26 cellular contexts compared by ENCODE assay signal in the genomic region with DNA sequence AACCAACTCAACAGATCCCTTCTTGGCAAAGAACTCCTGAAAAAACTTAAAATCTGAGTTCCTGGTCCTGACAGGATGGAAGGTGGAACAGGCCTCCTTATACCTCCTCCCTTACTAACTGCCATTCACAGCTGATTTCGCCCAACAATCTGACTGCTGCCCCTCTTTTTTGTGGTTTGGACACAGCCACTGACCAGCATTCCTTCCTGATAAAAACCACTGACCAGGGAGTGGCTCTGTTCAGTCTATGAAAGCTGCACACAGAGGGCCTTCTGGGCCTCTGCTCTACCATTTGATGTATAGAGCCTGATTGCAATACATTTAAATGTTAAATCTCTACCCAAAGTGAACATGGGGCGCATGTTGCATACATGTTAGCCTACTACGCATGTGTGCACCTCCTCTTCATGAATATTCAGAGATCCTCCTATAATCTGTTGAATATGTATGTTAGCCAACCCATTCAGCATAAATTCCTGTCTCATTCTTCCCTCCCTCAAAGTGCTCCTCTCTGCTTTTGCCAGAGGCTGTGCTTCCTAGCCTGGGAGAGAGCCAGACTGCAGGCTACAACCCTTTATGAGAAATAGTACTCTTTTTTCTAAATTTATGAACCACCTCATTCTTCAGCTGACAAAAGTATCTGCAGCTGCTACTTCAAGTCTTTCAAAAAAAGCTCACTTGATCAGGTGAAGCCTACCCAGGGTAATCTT.
"Had no signal": no experiment of that assay in that cellular context is flagged by ENCODE, and none has a peak within 500 bp of the region (broad histone marks: within the 10 kb centered on the region; RNA-seq: fewer than 3 reads in every experiment).

No MANE protein-coding gene starts in this region.

- H3K9me3 ChIP-seq: adrenal gland, ascending aorta, heart left ventricle, left ventricle myocardium inferior, spleen, testis, transverse colon had no signal

- H3K36me3 ChIP-seq: adrenal gland, ascending aorta, heart left ventricle, left ventricle myocardium inferior, spleen, transverse colon had no signal

- H3K27me3 Mint-ChIP-seq: activated naive CD8-positive, alpha-beta T cell treated with anti-CD3 and anti-CD28 coated beads for 36 hours had no signal

- H3K4me3 ChIP-seq: adrenal gland, ascending aorta, heart left ventricle, left ventricle myocardium inferior, spleen, testis, transverse colon had no signal

- H3K27ac ChIP-seq: adrenal gland, ascending aorta, foreskin keratinocyte, heart left ventricle, left ventricle myocardium inferior, spleen, testis, transverse colon had no signal

- H3K4me3 Mint-ChIP-seq: activated naive CD4-positive, alpha-beta T cell treated with anti-CD3 and anti-CD28 coated beads for 36 hours; activated naive CD8-positive, alpha-beta T cell treated with anti-CD3 and anti-CD28 coated beads for 36 hours; activated T-helper 1 cell treated with anti-CD3 and anti-CD28 coated beads, Interleukin-12 subunit alpha, Interleukin-12 subunit beta, Interleukin-2, Interleukin-4 antibody, amounts not matched to agents 30 ng/mL and 10 ng/mL and 1 ng/mL, durations not matched to agents 14 hours and 24 hours and 36 hours; endodermal cell; naive thymus-derived CD4-positive, alpha-beta T cell had no signal

- DNase-seq: activated CD4-positive, alpha-beta T cell treated with anti-CD3 and anti-CD28 coated beads for 48 hours; activated CD4-positive, alpha-beta T cell treated with anti-CD3 and anti-CD28 coated beads, Interleukin-2, amount 50 U/mL, for 48 hours; activated CD8-positive, alpha-beta memory T cell treated with anti-CD3 and anti-CD28 coated beads, Interleukin-2, amount 50 U/mL, for 4 hours; activated effector memory CD4-positive, alpha-beta T cell treated with anti-CD3 and anti-CD28 coated beads, Interleukin-2, amount 50 U/mL, for 16 hours; activated naive CD4-positive, alpha-beta T cell treated with anti-CD3 and anti-CD28 coated beads for 36 hours; activated naive CD8-positive, alpha-beta T cell treated with anti-CD3 and anti-CD28 coated beads for 36 hours; activated T-cell treated with anti-CD3 and anti-CD28 coated beads, Interleukin-2, amount 50 U/mL, for 1 hour; adrenal gland; caudate nucleus; cortex of kidney; endodermal cell; foreskin keratinocyte; heart left ventricle; hypothalamus; left ventricle myocardium inferior; naive thymus-derived CD4-positive, alpha-beta T cell; posterior cingulate gyrus; spleen; stimulated activated naive CD4-positive, alpha-beta T cell treated with Interleukin-2 at 50 U/mL for 16 hours; T-helper 1 cell; testis; transverse colon had no signal

- H3K4me1 ChIP-seq: adrenal gland, ascending aorta, foreskin keratinocyte, heart left ventricle, left ventricle myocardium inferior, spleen, testis, transverse colon had no signal

- H3K27ac Mint-ChIP-seq: activated naive CD4-positive, alpha-beta T cell treated with anti-CD3 and anti-CD28 coated beads for 36 hours; activated naive CD8-positive, alpha-beta T cell treated with anti-CD3 and anti-CD28 coated beads for 36 hours; activated T-helper 1 cell treated with anti-CD3 and anti-CD28 coated beads, Interleukin-12 subunit alpha, Interleukin-12 subunit beta, Interleukin-2, Interleukin-4 antibody, amounts not matched to agents 30 ng/mL and 10 ng/mL and 1 ng/mL, durations not matched to agents 14 hours and 24 hours and 36 hours; endodermal cell; naive thymus-derived CD4-positive, alpha-beta T cell had no signal

- ATAC-seq: esophagus mucosa; foreskin keratinocyte; heart left ventricle; naive thymus-derived CD4-positive, alpha-beta T cell; right cardiac atrium had no signal

- H3K9me3 Mint-ChIP-seq: activated naive CD4-positive, alpha-beta T cell treated with anti-CD3 and anti-CD28 coated beads for 36 hours; activated naive CD8-positive, alpha-beta T cell treated with anti-CD3 and anti-CD28 coated beads for 36 hours; endodermal cell had no signal

- H3K36me3 Mint-ChIP-seq: activated naive CD8-positive, alpha-beta T cell treated with anti-CD3 and anti-CD28 coated beads for 36 hours; naive thymus-derived CD4-positive, alpha-beta T cell had no signal

- H3K4me1 Mint-ChIP-seq: activated naive CD8-positive, alpha-beta T cell treated with anti-CD3 and anti-CD28 coated beads for 36 hours; naive thymus-derived CD4-positive, alpha-beta T cell had no signal

- H3K27me3 ChIP-seq: adrenal gland, ascending aorta, foreskin keratinocyte, heart left ventricle, spleen, testis, transverse colon had no signal
